ENCODE assay signal across 15 cellular contexts in genomic region chr17:27038676-27039075, GRCh38.
DNase-seq lines count a peak whose midpoint lies in the region; ATAC-seq and TF ChIP-seq lines count a peak whose summit lies in the region.
"Had no signal": no experiment of that assay in that cellular context is flagged by ENCODE, and none has a peak within 500 bp of the region (broad histone marks: within the 10 kb centered on the region; RNA-seq: fewer than 3 reads in every experiment).

No MANE protein-coding gene starts in this region.

- no peak overlapping the region for H3K4me2 ChIP-seq in Karpas-422 (ENCODE audit: low read depth, low read length, poor library complexity, severe bottlenecking)
- no peak overlapping the region for H3K4me2 ChIP-seq in OCI-LY1 (ENCODE audit: low read length)

- H3K27me3 Mint-ChIP-seq in naive thymus-derived CD4-positive, alpha-beta T cell: no peaks in the 10 kb centered on the region
- H3K27me3 Mint-ChIP-seq: naive B cell had no signal

- H3K4me3 ChIP-seq in Karpas-422 (ENCODE audit: low read length) (no peak overlapping the region), OCI-LY1 (ENCODE audit: low read depth, low read length, poor library complexity, severe bottlenecking) (no peak overlapping the region)
- no peak overlapping the region for H3K4me3 ChIP-seq in naive thymus-derived CD4-positive, alpha-beta T cell (ENCODE audit: low read length)
- H3K4me3 ChIP-seq: transverse colon had no signal

- H3K4me3 Mint-ChIP-seq in naive thymus-derived CD4-positive, alpha-beta T cell: no peak overlapping the region

- H3K27ac Mint-ChIP-seq in naive thymus-derived CD4-positive, alpha-beta T cell: no peak overlapping the region

- POLR2A ChIA-PET in naive thymus-derived CD4-positive, alpha-beta T cell (lab: Charles Lee): no interaction called here

- H3K27me3 ChIP-seq in Karpas-422 (ENCODE audit: low read length) (no peaks in the 10 kb centered on the region), OCI-LY1 (ENCODE audit: insufficient read depth, low read length) (no peaks in the 10 kb centered on the region)
- H3K27me3 ChIP-seq in naive thymus-derived CD4-positive, alpha-beta T cell (ENCODE audit: control insufficient read depth in 2 of 2, insufficient read depth in 2 of 2, low read length in 2 of 2): no peaks in the 10 kb centered on the region
- H3K27me3 ChIP-seq: transverse colon had no signal

- H4K20me1 ChIP-seq in Karpas-422 (ENCODE audit: insufficient read depth, low read depth, low read length): no peaks in the 10 kb centered on the region
- H4K20me1 ChIP-seq in OCI-LY1 (ENCODE audit: insufficient read depth, low read length): no peaks in the 10 kb centered on the region

- peaks cover 0 to 7% (median 2%) of the 10 kb centered on the region in 11 donors for H3K9me3 Mint-ChIP-seq in naive thymus-derived CD4-positive, alpha-beta T cell

- intact Hi-C loops in naive thymus-derived CD4-positive, alpha-beta T cell (cut with micrococcal nuclease): no loop called here

- no peaks in the 10 kb centered on the region for H3K79me2 ChIP-seq in Karpas-422 (ENCODE audit: low read length)
- no peaks in the 10 kb centered on the region for H3K79me2 ChIP-seq in OCI-LY1 (ENCODE audit: insufficient read depth, low read length)

- H3K9ac ChIP-seq in Karpas-422 (ENCODE audit: low read length) (no peak overlapping the region), OCI-LY1 (ENCODE audit: low read length) (no peak overlapping the region)

- no peaks in the 10 kb centered on the region for H3K9me3 ChIP-seq in Karpas-422 (ENCODE audit: low read length)
- H3K9me3 ChIP-seq in OCI-LY1 (ENCODE audit: low read length): no peaks in the 10 kb centered on the region
- H3K9me3 ChIP-seq in naive thymus-derived CD4-positive, alpha-beta T cell (ENCODE audit: control insufficient read depth in 2 of 3, low read length in 3 of 3): no peaks in the 10 kb centered on the region
- H3K9me3 ChIP-seq: transverse colon had no signal

- TF ChIP-seq CTCF in OCI-LY1 (IDR thresholded peaks at IDR 0.05; ENCODE audit: low read length): peak; percentile 57

- H3K9me2 ChIP-seq in Karpas-422 (replicated peaks; ENCODE audit: insufficient read depth, low read length) (no peaks in the 10 kb centered on the region), OCI-LY1 (ENCODE audit: low read depth, low read length) (no peaks in the 10 kb centered on the region)

- H3K36me3 Mint-ChIP-seq in naive thymus-derived CD4-positive, alpha-beta T cell: no peaks in the 10 kb centered on the region
- H3K36me3 Mint-ChIP-seq: naive B cell had no signal

- ATAC-seq in naive thymus-derived CD4-positive, alpha-beta T cell: no peak
- ATAC-seq in HG02798 (IDR thresholded peaks at IDR 0.05; ENCODE audit: poor library complexity, unreplicated experiment): no peak
- ATAC-seq in GM21528 (IDR thresholded peaks at IDR 0.05; ENCODE audit: low FRiP score, unreplicated experiment): no peak

- H3K4me1 Mint-ChIP-seq in naive thymus-derived CD4-positive, alpha-beta T cell: no peaks in the 10 kb centered on the region

- no peak overlapping the region for H2AFZ ChIP-seq in Karpas-422 (ENCODE audit: low read length)
- H2AFZ ChIP-seq in OCI-LY1 (ENCODE audit: low read length): no peak overlapping the region

- H3K36me3 ChIP-seq in Karpas-422 (ENCODE audit: insufficient read depth, low read length): no peaks in the 10 kb centered on the region
- H3K36me3 ChIP-seq in OCI-LY1 (ENCODE audit: insufficient read depth, low read length): no peaks in the 10 kb centered on the region
- H3K36me3 ChIP-seq in naive thymus-derived CD4-positive, alpha-beta T cell (ENCODE audit: control insufficient read depth in 2 of 3, insufficient read depth in 3 of 3, low read length in 3 of 3): no peaks in the 10 kb centered on the region
- H3K36me3 ChIP-seq: transverse colon had no signal

- no peaks in the 10 kb centered on the region for H3F3A ChIP-seq in OCI-LY1 (ENCODE audit: insufficient read depth, low read length)

- peak; percentile 46 for DNase-seq in NCI-H748 (lab: John Stamatoyannopoulos, UW; ENCODE audit: unreplicated experiment)
- no peak for DNase-seq in NCI-H748 treated with DMSO at 0.1 percent for 48 hours (lab: John Stamatoyannopoulos, UW)
- peak; percentile 79 for DNase-seq in Karpas-422
- DNase-seq in iPS DF 4.7 (ENCODE audit: extremely low read depth, low spot score): peak; percentile 9
- DNase-seq in naive thymus-derived CD4-positive, alpha-beta T cell: no peak
- DNase-seq: activated T-cell treated with anti-CD3 and anti-CD28 coated beads for 4 hours; anterior cingulate cortex; effector CD8-positive, alpha-beta T cell; kidney glomerular epithelial cell; naive B cell; NK-92 treated with Interleukin-12 subunit alpha and Interleukin-12 subunit beta, amount 100 ng/mL, for 24 hours; transverse colon had no signal

- H3K27ac ChIP-seq in Karpas-422 (ENCODE audit: low read length) (no peak overlapping the region), OCI-LY1 (ENCODE audit: low read depth, low read length, poor library complexity, severe bottlenecking) (no peak overlapping the region)
- H3K27ac ChIP-seq in naive thymus-derived CD4-positive, alpha-beta T cell (ENCODE audit: low read depth, low read length): no peak overlapping the region
- H3K27ac ChIP-seq: transverse colon had no signal

- CTCF ChIA-PET in naive thymus-derived CD4-positive, alpha-beta T cell (lab: Charles Lee): no interaction called here

- H3K4me1 ChIP-seq in Karpas-422 (ENCODE audit: low read length): no peaks in the 10 kb centered on the region
- no peaks in the 10 kb centered on the region for H3K4me1 ChIP-seq in OCI-LY1 (ENCODE audit: insufficient read depth, low read length, severe bottlenecking)
- H3K4me1 ChIP-seq in naive thymus-derived CD4-positive, alpha-beta T cell (ENCODE audit: control insufficient read depth in 2 of 2, insufficient read depth in 2 of 2, low read length in 2 of 2): no peaks in the 10 kb centered on the region
- H3K4me1 ChIP-seq: transverse colon had no signal

Comparison
In these comparisons a context has a peak if more than half of its experiments do, and no peak if none do; other contexts are left out.
1. DNase-seq: peak in NCI-H748 (single experiment), Karpas-422 (single experiment) and iPS DF 4.7 (single experiment); none in NCI-H748 treated with DMSO at 0.1 percent for 48 hours (single experiment) and naive thymus-derived CD4-positive, alpha-beta T cell (0 of 9).